ENCODE assay signal across 29 cellular contexts in genomic region chr17:42946812-42947211, GRCh38. TPM values are rescaled to one million over a fixed set of nuclear protein-coding genes. Genes with fewer than 3 reads are reported as not detected.
"Had no signal": no experiment of that assay in that cellular context is flagged by ENCODE, and none has a peak within 500 bp of the region (broad histone marks: within the 10 kb centered on the region; RNA-seq: fewer than 3 reads in every experiment).

No MANE protein-coding gene starts in this region.

- H3K4me3 ChIP-seq: colonic mucosa, gastrocnemius medialis, heart right ventricle, sigmoid colon, skin epidermis, testis, upper lobe of left lung, uterus had no signal

- H2AFZ ChIP-seq: parathyroid adenoma had no signal

- H3K9me3 Mint-ChIP-seq: mesothelial cell of epicardium; natural killer cell; neural crest cell; stimulated activated naive B cell treated with anti-CD40 and anti-IgM and Interleukin-4, amounts not matched to agents 10 μg/mL and 1 μg/mL and 100 μg/mL, for 72 hours; stimulated activated naive CD8-positive, alpha-beta T cell treated with anti-CD3 and anti-CD28 coated beads, Interleukin-15, amount 100 ng/mL, for 72 hours had no signal

- H3K27ac ChIP-seq: colonic mucosa, gastrocnemius medialis, heart right ventricle, parathyroid adenoma, skin epidermis, uterus had no signal

- H3K9ac ChIP-seq: parathyroid adenoma had no signal

- H3K36me3 ChIP-seq: colonic mucosa, uterus had no signal

- H3K9me3 ChIP-seq: colonic mucosa, gastrocnemius medialis, heart right ventricle, sigmoid colon, testis, upper lobe of left lung, uterus had no signal

- H3K27me3 Mint-ChIP-seq: stimulated activated naive B cell treated with anti-CD40 and anti-IgM and Interleukin-4, amounts not matched to agents 10 μg/mL and 1 μg/mL and 100 μg/mL, for 72 hours; stimulated activated naive CD8-positive, alpha-beta T cell treated with anti-CD3 and anti-CD28 coated beads, Interleukin-15, amount 100 ng/mL, for 72 hours had no signal

- H3K4me3 Mint-ChIP-seq: mesothelial cell of epicardium; natural killer cell; neural crest cell; stimulated activated naive B cell treated with anti-CD40 and anti-IgM and Interleukin-4, amounts not matched to agents 10 μg/mL and 1 μg/mL and 100 μg/mL, for 72 hours; stimulated activated naive CD8-positive, alpha-beta T cell treated with anti-CD3 and anti-CD28 coated beads, Interleukin-15, amount 100 ng/mL, for 72 hours had no signal

- H3K4me1 Mint-ChIP-seq: mesothelial cell of epicardium; natural killer cell; neural crest cell; stimulated activated naive CD8-positive, alpha-beta T cell treated with anti-CD3 and anti-CD28 coated beads, Interleukin-15, amount 100 ng/mL, for 72 hours had no signal

- ATAC-seq: esophagus mucosa; gastrocnemius medialis; left lobe of liver; natural killer cell; stimulated activated naive B cell treated with anti-CD40 and anti-IgM and Interleukin-4, amounts not matched to agents 10 μg/mL and 1 μg/mL and 100 μg/mL, for 72 hours; stimulated activated naive CD8-positive, alpha-beta T cell treated with anti-CD3 and anti-CD28 coated beads, Interleukin-15, amount 100 ng/mL, for 72 hours had no signal

- H3K4me1 ChIP-seq: colonic mucosa, gastrocnemius medialis, parathyroid adenoma, testis, uterus had no signal

- H3K27ac Mint-ChIP-seq: mesothelial cell of epicardium; natural killer cell; stimulated activated naive B cell treated with anti-CD40 and anti-IgM and Interleukin-4, amounts not matched to agents 10 μg/mL and 1 μg/mL and 100 μg/mL, for 72 hours had no signal

- FAIRE-seq: islet of Langerhans had no signal

- DNase-seq: colonic mucosa; effector CD4-positive, alpha-beta T cell; gastrocnemius medialis; heart right ventricle; kidney glomerular epithelial cell; mammary epithelial cell; natural killer cell; sigmoid colon; stimulated activated CD4-positive, alpha-beta T cell treated with anti-CD3 and anti-CD28 coated beads, Interleukin-2, amount 100 ng/mL, for 24 hours; stimulated activated CD4-positive, alpha-beta T cell treated with anti-CD3 and anti-CD28 coated beads, Interleukin-4, amount 100 ng/mL, for 4 hours; stimulated activated naive B cell treated with anti-CD40 and anti-IgM and Interleukin-4, amounts not matched to agents 10 μg/mL and 1 μg/mL and 100 μg/mL, for 72 hours; stimulated activated naive CD8-positive, alpha-beta T cell treated with anti-CD3 and anti-CD28 coated beads, Interleukin-15, amount 100 ng/mL, for 72 hours; testis; upper lobe of left lung; uterus had no signal

- H3K27me3 ChIP-seq: colonic mucosa, gastrocnemius medialis, heart right ventricle, sigmoid colon, testis, upper lobe of left lung, uterus had no signal

- H3K79me2 ChIP-seq: parathyroid adenoma had no signal

RNA-seq across cellular contexts. Expression of gene PTGES3L, which starts 33.1 kb away (rescaled TPM):
- total RNA-seq: subcutaneous adipose tissue had no signal

RNA-seq across cellular contexts. Expression of gene G6PC1, which starts 46.2 kb away (rescaled TPM):
- total RNA-seq: dermis microvascular lymphatic vessel endothelial cell, esophagus mucosa, fibroblast of lung, heart right ventricle, lower leg skin, mammary epithelial cell, mesothelial cell of epicardium, myocyte, natural killer cell, neural crest cell, omental fat pad, pulmonary artery endothelial cell, sigmoid colon, subcutaneous adipose tissue, upper lobe of left lung, uterus had no signal
- polyA plus RNA-seq: fibroblast of lung, heart right ventricle, mammary epithelial cell had no signal
